ENCODE assay signal across 23 cellular contexts in the genomic region with DNA sequence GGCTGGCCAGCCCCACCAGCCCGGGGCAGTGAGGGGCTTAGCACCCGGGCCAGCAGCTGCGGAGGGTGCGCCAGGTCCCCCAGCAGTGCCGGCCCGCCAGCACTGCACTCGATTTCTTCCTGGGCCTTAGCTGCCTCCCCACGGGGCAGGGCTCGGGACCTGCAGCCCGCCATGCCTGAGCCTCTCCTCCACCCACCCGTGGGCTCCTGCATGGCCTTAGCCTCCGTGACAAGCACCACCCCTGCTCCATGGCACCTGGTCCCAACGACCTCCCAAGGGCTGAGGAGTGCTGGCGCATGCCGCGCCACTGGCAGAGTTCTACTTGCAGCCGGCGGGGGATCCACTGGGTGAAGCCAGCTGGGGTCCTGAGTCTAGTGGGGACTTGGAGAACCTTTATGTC.
"Had no signal": no experiment of that assay in that cellular context is flagged by ENCODE, and none has a peak within 500 bp of the region (broad histone marks: within the 10 kb centered on the region; RNA-seq: fewer than 3 reads in every experiment).

No MANE protein-coding gene starts in this region.

- H3K4me3 ChIP-seq: colonic mucosa, esophagus squamous epithelium, gastrocnemius medialis, heart right ventricle, left lung, lower lobe of right lung had no signal

- H3K9me3 Mint-ChIP-seq: dendritic cell treated with granulocyte-macrophage colony-stimulating factor and Interleukin-4, amounts not matched to agents 40 ng/mL and 50 ng/mL, for 4 days; effector memory CD8-positive, alpha-beta T cell had no signal

- H3K4me1 ChIP-seq: colonic mucosa, esophagus squamous epithelium, gastrocnemius medialis, heart right ventricle, left lung, lower lobe of right lung had no signal

- DNase-seq: colonic mucosa; cortex of kidney; effector CD8-positive, alpha-beta T cell; effector memory CD8-positive, alpha-beta T cell; endodermal cell; erythroblast; esophagus squamous epithelium; foreskin fibroblast; foreskin melanocyte; gastrocnemius medialis; glutamatergic neuron; head of caudate nucleus; heart right ventricle; hippocampal formation; left cardiac atrium; left lung; left ventricle myocardium superior; lower lobe of right lung; mesendoderm; midbrain had no signal

- H3K27me3 ChIP-seq: colonic mucosa, gastrocnemius medialis had no signal

- H3K27ac Mint-ChIP-seq: dendritic cell treated with granulocyte-macrophage colony-stimulating factor and Interleukin-4, amounts not matched to agents 40 ng/mL and 50 ng/mL, for 4 days; effector memory CD8-positive, alpha-beta T cell; endodermal cell had no signal

- H3K4me1 Mint-ChIP-seq: endodermal cell had no signal

- ATAC-seq: effector memory CD8-positive, alpha-beta T cell; esophagus mucosa; gastrocnemius medialis; heart right ventricle; left cardiac atrium; left lung; left ventricle myocardium superior; lower lobe of right lung had no signal

- H3K9me3 ChIP-seq: colonic mucosa, esophagus squamous epithelium, gastrocnemius medialis, heart right ventricle, left lung, lower lobe of right lung had no signal

- H3K36me3 ChIP-seq: colonic mucosa, esophagus squamous epithelium, gastrocnemius medialis, heart right ventricle, left lung, lower lobe of right lung had no signal

- H3K4me3 Mint-ChIP-seq: dendritic cell treated with granulocyte-macrophage colony-stimulating factor and Interleukin-4, amounts not matched to agents 40 ng/mL and 50 ng/mL, for 4 days; endodermal cell had no signal

- H3K27ac ChIP-seq: colonic mucosa, epithelial cell of prostate, esophagus squamous epithelium, gastrocnemius medialis, heart right ventricle, left lung, lower lobe of right lung had no signal
